15 cellular contexts compared by ENCODE assay signal in the genomic region with DNA sequence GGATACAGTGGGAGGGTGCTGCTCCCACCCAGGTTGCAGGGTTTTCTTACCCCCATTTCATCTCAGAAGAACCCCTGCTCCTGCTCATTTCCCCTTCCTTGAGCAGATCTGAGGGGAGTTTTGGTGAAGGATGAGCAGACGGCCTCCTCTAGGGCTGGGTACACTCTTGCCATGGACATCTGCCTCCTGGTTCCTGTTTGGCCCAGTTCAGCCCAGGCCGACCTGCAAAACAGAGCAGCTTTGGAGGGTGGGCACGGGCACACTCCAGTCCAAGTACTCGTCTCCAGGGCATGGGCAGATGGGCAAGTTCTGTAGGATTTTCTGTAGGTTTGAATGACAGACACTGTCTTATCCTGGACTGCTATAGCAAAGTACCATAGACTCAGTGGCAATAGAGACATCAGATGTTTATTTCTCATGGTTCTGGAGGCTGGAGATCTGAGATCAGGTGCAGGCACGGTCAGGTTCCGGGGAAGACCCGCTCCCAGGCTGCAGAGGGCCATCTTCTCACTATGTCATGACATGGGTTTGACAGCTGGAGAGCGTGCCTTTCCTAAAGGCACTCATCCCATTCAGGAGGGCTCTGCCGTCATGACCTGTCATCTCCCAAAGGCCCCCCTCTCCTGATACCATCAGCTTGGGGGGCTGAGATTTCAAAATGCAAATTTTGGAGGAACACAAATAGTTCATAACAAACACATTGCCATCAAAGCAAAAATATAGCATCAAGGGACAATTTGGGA. TPM values are rescaled to one million over a fixed set of nuclear protein-coding genes. Genes with fewer than 3 reads are reported as not detected.
DNase-seq lines count a peak whose midpoint lies in the region; ATAC-seq, FAIRE-seq and TF ChIP-seq lines count a peak whose summit lies in the region.
"Had no signal": no experiment of that assay in that cellular context is flagged by ENCODE, and none has a peak within 500 bp of the region (broad histone marks: within the 10 kb centered on the region; RNA-seq: fewer than 3 reads in every experiment).

No MANE protein-coding gene starts in this region.

- H3K36me3 ChIP-seq in Caco-2 (ENCODE audit: control insufficient read depth, insufficient read depth, low read length) = no peaks in the 10 kb centered on the region

- H3K4me3 ChIP-seq in Caco-2 (ENCODE audit: low read depth, low read length) = no peak overlapping the region

- H3K27me3 Mint-ChIP-seq in T-helper 2 cell treated with Interferon-gamma antibody and Interleukin-4, amounts not matched to agents 5 μg/mL and 100 μg/mL, for 36 hours (ENCODE audit: low read depth) = peaks cover 23% of the 10 kb centered on the region
- H3K27me3 Mint-ChIP-seq in Caco-2 (ENCODE audit: insufficient read depth, unreplicated experiment) (peaks cover 18% of the 10 kb centered on the region), nephron progenitor cell (ENCODE audit: low read depth, poor library complexity) (peaks cover 37% of the 10 kb centered on the region)
- H3K27me3 Mint-ChIP-seq in activated T-helper 17 cell treated with anti-CD3 and anti-CD28 coated beads, Interleukin-2, amount 50 U/mL, for 72 hours = peaks cover 6% of the 10 kb centered on the region

- peaks cover 5% of the 10 kb centered on the region for H3K9me3 Mint-ChIP-seq in T-helper 2 cell treated with Interferon-gamma antibody and Interleukin-4, amounts not matched to agents 5 μg/mL and 100 μg/mL, for 36 hours
- H3K9me3 Mint-ChIP-seq in Caco-2 (ENCODE audit: unreplicated experiment) = peaks cover 13% of the 10 kb centered on the region
- peaks cover 3% of the 10 kb centered on the region for H3K9me3 Mint-ChIP-seq in activated T-helper 17 cell treated with anti-CD3 and anti-CD28 coated beads, Interleukin-2, amount 50 U/mL, for 72 hours
- peaks cover 6% of the 10 kb centered on the region for H3K9me3 Mint-ChIP-seq in nephron progenitor cell

- peaks cover 3% of the 10 kb centered on the region; the same call in 1 of the 2 replicates for H3K4me1 ChIP-seq in Caco-2

- TF ChIP-seq CTCF in Caco-2 (IDR thresholded peaks at IDR 0.05; ENCODE audit: insufficient read depth in 1 of 2, low read depth in 1 of 2, low read length in 1 of 2, severe bottlenecking in 1 of 2, unreplicated experiment in 1 of 2) = no peak
- no peak for TF ChIP-seq CTCF in nephron progenitor cell (IDR thresholded peaks at IDR 0.05)

- POLR2A ChIA-PET in Caco-2 (lab: Charles Lee) = no interaction called here

- TF ChIP-seq POLR2A in GM12891 (IDR thresholded peaks at IDR 0.05; ENCODE audit: low read depth, low read length) = no peak

- DNase-seq in T-helper 2 cell treated with Interferon-gamma antibody and Interleukin-4, amounts not matched to agents 5 μg/mL and 100 μg/mL, for 36 hours (ENCODE audit: low spot score) = no peak
- DNase-seq in T-helper 2 cell = no peak
- DNase-seq in Caco-2 = no peak
- peak; percentile 0 for DNase-seq in nephron progenitor cell
- no peak for DNase-seq in NCI-H526 treated with DMSO at 0.1 percent for 48 hours (lab: John Stamatoyannopoulos, UW)
- DNase-seq in GM12891 (ENCODE audit: insufficient read length, low spot score) = no peak
- DNase-seq: HFFc6 had no signal

- BruUV-seq in Caco-2 (replicated peaks; lab: Mats Ljungman, UMichigan) = no TSS peak

- CTCF ChIA-PET in Caco-2 (lab: Charles Lee) = interaction anchor here (1.3 to 2.5 kb wide), 4 partner anchors 12 to 63 kb away, joined by 4 to 17 read pairs (median 10); no protein-coding TSS in a partner anchor

- peak overlapping the region; percentile 51 for H3K4me3 Mint-ChIP-seq in T-helper 2 cell treated with Interferon-gamma antibody and Interleukin-4, amounts not matched to agents 5 μg/mL and 100 μg/mL, for 36 hours
- peak overlapping the region; percentile 77 for H3K4me3 Mint-ChIP-seq in Caco-2 (ENCODE audit: unreplicated experiment)
- peak overlapping the region; percentile 54 for H3K4me3 Mint-ChIP-seq in activated T-helper 17 cell treated with anti-CD3 and anti-CD28 coated beads, Interleukin-2, amount 50 U/mL, for 72 hours
- peak overlapping the region; percentile 70 for H3K4me3 Mint-ChIP-seq in nephron progenitor cell
- H3K4me3 Mint-ChIP-seq: HFFc6 had no signal

- ATAC-seq in activated T-helper 17 cell treated with anti-CD3 and anti-CD28 coated beads, Interleukin-2, amount 50 U/mL, for 72 hours (replicated peaks) = no peak
- no peak for ATAC-seq in GM19395 (IDR thresholded peaks at IDR 0.05; ENCODE audit: unreplicated experiment)

- H3K9me3 ChIP-seq in Caco-2 = no peaks in the 10 kb centered on the region; the same call in 1 of the 2 replicates

- peaks cover 4% of the 10 kb centered on the region; the same call in 1 of the 2 replicates for H3K27me3 ChIP-seq in Caco-2 (replicated peaks; ENCODE audit: control insufficient read depth, insufficient read depth, low read length)

- intact Hi-C loops in Caco-2 (cut with micrococcal nuclease; ENCODE audit: unreplicated experiment) = no loop called here

- H3K27ac Mint-ChIP-seq in T-helper 2 cell treated with Interferon-gamma antibody and Interleukin-4, amounts not matched to agents 5 μg/mL and 100 μg/mL, for 36 hours = no peak overlapping the region
- H3K27ac Mint-ChIP-seq in Caco-2 (ENCODE audit: unreplicated experiment) (no peak overlapping the region), nephron progenitor cell (peak overlapping the region; percentile 25)
- H3K27ac Mint-ChIP-seq in activated T-helper 17 cell treated with anti-CD3 and anti-CD28 coated beads, Interleukin-2, amount 50 U/mL, for 72 hours = no peak overlapping the region
- H3K27ac Mint-ChIP-seq: CD4-positive, CD25-positive, alpha-beta regulatory T cell; HFFc6 had no signal

- no peaks in the 10 kb centered on the region for H3K36me3 Mint-ChIP-seq in T-helper 2 cell treated with Interferon-gamma antibody and Interleukin-4, amounts not matched to agents 5 μg/mL and 100 μg/mL, for 36 hours (ENCODE audit: low read depth)
- H3K36me3 Mint-ChIP-seq in Caco-2 (ENCODE audit: insufficient read depth, unreplicated experiment) = no peaks in the 10 kb centered on the region
- H3K36me3 Mint-ChIP-seq in activated T-helper 17 cell treated with anti-CD3 and anti-CD28 coated beads, Interleukin-2, amount 50 U/mL, for 72 hours (ENCODE audit: low read depth) = no peaks in the 10 kb centered on the region
- H3K36me3 Mint-ChIP-seq in nephron progenitor cell (ENCODE audit: low read depth) = peaks cover 6% of the 10 kb centered on the region

- no peaks in the 10 kb centered on the region for H3K4me1 Mint-ChIP-seq in T-helper 2 cell treated with Interferon-gamma antibody and Interleukin-4, amounts not matched to agents 5 μg/mL and 100 μg/mL, for 36 hours (ENCODE audit: low read depth)
- H3K4me1 Mint-ChIP-seq in Caco-2 (ENCODE audit: low read depth, unreplicated experiment) (no peaks in the 10 kb centered on the region), nephron progenitor cell (peaks cover 20% of the 10 kb centered on the region)
- H3K4me1 Mint-ChIP-seq in activated T-helper 17 cell treated with anti-CD3 and anti-CD28 coated beads, Interleukin-2, amount 50 U/mL, for 72 hours = peaks cover 7% of the 10 kb centered on the region

- no peak for FAIRE-seq in GM12891 (lab: Jason Lieb, UNC)
- FAIRE-seq: colon, GM12878, keratinocyte had no signal

TF ChIP-seq in GM12891, 5 proteins besides CTCF, POLR2A, EP300 and RAD21:
- TF ChIP-seq TAF1 (IDR thresholded peaks at IDR 0.05; ENCODE audit: low read depth, low read length) (no peak), SPI1 (IDR thresholded peaks at IDR 0.05; ENCODE audit: low read depth, low read length) (no peak), POLR2AphosphoS5 (IDR thresholded peaks at IDR 0.05; ENCODE audit: low read depth, low read length) (no peak), POU2F2 (IDR thresholded peaks at IDR 0.05; ENCODE audit: low read depth, low read length) (no peak), PAX5 (IDR thresholded peaks at IDR 0.05; ENCODE audit: insufficient read depth, low read length, severe bottlenecking) (no peak)

RNA-seq across cellular contexts. Expression of a gene that starts 6.2 kb away (rescaled TPM):
- total RNA-seq in Caco-2 (2022) = not detected in 2 replicates
- total RNA-seq in activated T-helper 17 cell treated with anti-CD3 and anti-CD28 coated beads, Interleukin-2, amount 50 U/mL, for 72 hours = not detected
- polyA plus RNA-seq in GM12891 (2012; ENCODE audit: low read depth, missing spikeins) = not detected
- total RNA-seq: CD4-positive, CD25-positive, alpha-beta regulatory T cell; GM12878; HFFc6; mononuclear cell had no signal
- polyA plus RNA-seq: CD4-positive, CD25-positive, alpha-beta regulatory T cell; esophagus; GM12878; keratinocyte had no signal

RNA-seq across cellular contexts. Expression of a gene that starts 16.9 kb away (rescaled TPM):
- not detected in 2 replicates for total RNA-seq in Caco-2 (2022)
- under 1 TPM in 1 of 2 donors, not detected in 1; 0.71 TPM for total RNA-seq in activated T-helper 17 cell treated with anti-CD3 and anti-CD28 coated beads, Interleukin-2, amount 50 U/mL, for 72 hours
- polyA plus RNA-seq in GM12891 (2012; ENCODE audit: low read depth, missing spikeins) = not detected
- total RNA-seq: CD4-positive, CD25-positive, alpha-beta regulatory T cell; GM12878; HFFc6 had no signal
- polyA plus RNA-seq: GM12878, keratinocyte had no signal

RNA-seq across cellular contexts. Expression of a gene that starts 21.2 kb away (rescaled TPM):
- total RNA-seq in Caco-2 (2022) = 0.51 and 0.59 TPM in 2 replicates
- under 1 TPM; 0.48 to 0.56 TPM for total RNA-seq in activated T-helper 17 cell treated with anti-CD3 and anti-CD28 coated beads, Interleukin-2, amount 50 U/mL, for 72 hours
- polyA plus RNA-seq in GM12891 (2012; ENCODE audit: low read depth, missing spikeins) = 0.68 TPM

RNA-seq across cellular contexts. Expression of a gene that starts 21.8 kb away (rescaled TPM):
- 29.3 and 34.3 TPM in 2 replicates for total RNA-seq in Caco-2 (2022)
- 10 to 100 TPM; 38.6 to 49.4 TPM for total RNA-seq in activated T-helper 17 cell treated with anti-CD3 and anti-CD28 coated beads, Interleukin-2, amount 50 U/mL, for 72 hours
- polyA plus RNA-seq in GM12891 (2012; ENCODE audit: low read depth, missing spikeins) = 27.9 TPM

RNA-seq across cellular contexts. Expression of a gene that starts 38.1 kb away (rescaled TPM):
- total RNA-seq in Caco-2 (2022) = 39.9 and 48.3 TPM in 2 replicates
- 10 to 100 TPM; 52.0 to 79.9 TPM for total RNA-seq in activated T-helper 17 cell treated with anti-CD3 and anti-CD28 coated beads, Interleukin-2, amount 50 U/mL, for 72 hours
- 34.5 TPM for polyA plus RNA-seq in GM12891 (2012; ENCODE audit: low read depth, missing spikeins)
